In genomic region chr5:26543987-26544386, GRCh38 we compare ENCODE assay signal across 3 cellular contexts.
"Had no signal": no experiment of that assay in that cellular context is flagged by ENCODE, and none has a peak within 500 bp of the region (broad histone marks: within the 10 kb centered on the region; RNA-seq: fewer than 3 reads in every experiment).

No MANE protein-coding gene starts in this region.

- DNase-seq: GDM1, GF-D8 had no signal

- H3K4me3 ChIP-seq: GM12878 had no signal

- ATAC-seq: GM12878 had no signal
